Comparison of ENCODE assay signal across 13 cellular contexts in the genomic region with DNA sequence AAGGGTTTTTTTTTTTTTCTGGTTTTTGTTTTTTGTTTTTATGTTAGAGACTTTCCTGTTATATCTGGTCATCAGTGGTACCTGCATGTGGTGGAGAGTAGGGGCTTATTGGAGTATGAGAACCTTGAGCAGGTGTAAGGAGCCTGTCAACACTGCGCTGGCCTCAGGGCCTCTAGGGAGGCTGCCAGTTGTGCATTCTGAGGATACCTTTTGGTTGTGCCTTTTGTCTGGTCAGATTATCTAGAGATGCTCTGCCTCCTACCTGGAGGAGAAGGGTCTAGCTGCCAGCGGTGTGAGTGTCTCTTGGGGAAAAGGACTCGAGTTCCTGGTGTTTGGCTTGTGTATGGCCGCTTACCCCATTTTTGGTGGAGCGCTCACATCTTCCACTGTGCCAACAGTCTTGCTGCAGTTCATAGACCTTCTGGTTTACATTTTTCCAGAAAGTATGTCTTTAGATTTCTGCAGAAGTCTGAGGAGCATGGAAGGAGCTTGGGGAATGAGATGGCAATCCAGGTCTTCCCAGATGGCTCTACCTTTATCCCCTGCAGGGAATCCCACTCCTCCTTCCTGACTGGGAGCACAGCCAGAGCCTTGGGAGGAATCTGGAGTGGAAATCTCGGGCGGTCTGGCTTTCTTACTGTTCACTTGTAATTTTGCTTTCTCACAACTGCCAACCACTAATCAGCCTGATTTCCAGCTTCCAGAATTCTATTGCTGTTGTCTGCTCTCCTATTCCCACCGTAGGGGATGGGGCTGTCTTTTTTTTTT. TPM values are rescaled to one million over a fixed set of nuclear protein-coding genes. Genes with fewer than 3 reads are reported as not detected.
DNase-seq lines count a peak whose midpoint lies in the region; ATAC-seq, FAIRE-seq and TF ChIP-seq lines count a peak whose summit lies in the region.
"Had no signal": no experiment of that assay in that cellular context is flagged by ENCODE, and none has a peak within 500 bp of the region (broad histone marks: within the 10 kb centered on the region; RNA-seq: fewer than 3 reads in every experiment).

No MANE protein-coding gene starts in this region.

- in situ Hi-C loops in GM23248 (cut with MboI) = no loop called here

- H4K20me1 ChIP-seq in GM23248 (ENCODE audit: insufficient read depth) = no peaks in the 10 kb centered on the region

- H3K36me3 ChIP-seq in GM23248 (ENCODE audit: low read depth) = peaks cover 14% of the 10 kb centered on the region

- H3K9me3 Mint-ChIP-seq in activated naive CD8-positive, alpha-beta T cell (ENCODE audit: low read depth) = no peaks in the 10 kb centered on the region

- TF ChIP-seq RAD21 in A549 (conservative IDR thresholded peaks at IDR 0.05 in 1 of 2, IDR thresholded peaks at IDR 0.05 in 1 of 2) = no peak

- H3F3A ChIP-seq in GM23248 (ENCODE audit: insufficient read depth) = peaks cover 17% of the 10 kb centered on the region

- H3K4me3 Mint-ChIP-seq in activated naive CD8-positive, alpha-beta T cell = peak overlapping the region; percentile 12

- H3K4me2 ChIP-seq in A549 = peak overlapping the region; percentile 65; the same call in 1 of the 3 replicates
- H3K4me2 ChIP-seq in GM23248 (ENCODE audit: unreplicated experiment) = peak overlapping the region; percentile 56
- H3K4me2 ChIP-seq: BLaER1 treated with 17β-estradiol and CSF1 and Interleukin-3, amounts not matched to agents 10 nM and 100 nM had no signal

- H3K27me3 Mint-ChIP-seq in activated naive CD8-positive, alpha-beta T cell = no peaks in the 10 kb centered on the region

- peaks cover 59% of the 10 kb centered on the region for H3K4me1 Mint-ChIP-seq in activated naive CD8-positive, alpha-beta T cell (ENCODE audit: low read depth)

- 92% methylated on average over 8 of the region's 8 CpGs for WGBS in A549 (ENCODE audit: missing lambda C conversion rate)
- WGBS in GM23248 (ENCODE audit: low coverage in 1 of 2, low lambda C conversion rate in 2 of 2, missing lambda C conversion rate in 2 of 2), 2 experiments = 75 to 76% methylated on average over 8 of the region's 8 CpGs

- H3K27me3 ChIP-seq in GM23248 (replicated peaks; ENCODE audit: insufficient read depth) (no peaks in the 10 kb centered on the region), layer of hippocampus (ENCODE audit: control insufficient read depth, insufficient read depth, low read length) (no peaks in the 10 kb centered on the region)
- H3K27me3 ChIP-seq: BLaER1 treated with 17β-estradiol and CSF1 and Interleukin-3, amounts not matched to agents 10 nM and 100 nM had no signal

- H3K36me3 Mint-ChIP-seq in activated naive CD8-positive, alpha-beta T cell = peaks cover 7% of the 10 kb centered on the region

- no peaks in the 10 kb centered on the region for H3K9me3 ChIP-seq in A549
- no peaks in the 10 kb centered on the region for H3K9me3 ChIP-seq in GM23248 (ENCODE audit: low read depth)

- TF ChIP-seq CTCF in A549 (IDR thresholded peaks at IDR 0.05) = no peak

- FAIRE-seq in A549 (lab: Jason Lieb, UNC) (no peak), H54 (lab: Jason Lieb, UNC) (no peak)
- FAIRE-seq: islet of Langerhans had no signal

- POLR2A ChIA-PET in A549 (lab: Yijun Ruan, JAX) = no interaction called here

- H3K9me2 ChIP-seq in GM23248 (ENCODE audit: insufficient read depth) = no peaks in the 10 kb centered on the region

- H2AFZ ChIP-seq in GM23248 = no peak overlapping the region

- TF ChIP-seq POLR2A in A549 (IDR thresholded peaks at IDR 0.05; ENCODE audit: low read length) = no peak
- no peak for TF ChIP-seq POLR2A in H54 (IDR thresholded peaks at IDR 0.05; ENCODE audit: low read depth, low read length)

- DNase-seq in A549 (ENCODE audit: low read depth in 1 of 2, low spot score in 1 of 2) = no peak
- no peak for DNase-seq in GM23248
- DNase-seq in stimulated activated CD4-positive, alpha-beta T cell treated with anti-CD3 and anti-CD28 coated beads, Interleukin-12 subunit alpha, Interleukin-12 subunit beta, amount 100 ng/mL, for 4 hours = no peak
- DNase-seq in NCI-H1930 (lab: John Stamatoyannopoulos, UW) = no peak
- no peak for DNase-seq in H54 (ENCODE audit: insufficient read length, low spot score)
- DNase-seq: effector CD8-positive, alpha-beta T cell; NCI-H1436; stimulated activated CD4-positive, alpha-beta T cell treated with anti-CD3 and anti-CD28 coated beads, Interleukin-2, amount 100 ng/mL, for 48 hours had no signal

- H3K9ac ChIP-seq in GM23248 = no peak overlapping the region
- H3K9ac ChIP-seq: BLaER1 treated with 17β-estradiol and CSF1 and Interleukin-3, amounts not matched to agents 10 nM and 100 nM had no signal

- TF ChIP-seq EP300 in A549 (IDR thresholded peaks at IDR 0.05) = no peak

- CTCF ChIA-PET in A549 (lab: Yijun Ruan, JAX) = interaction anchor here (0.8 to 14.1 kb wide), 9 partner anchors 12 to 98 kb away, joined by 3 to 171 read pairs (median 4); no protein-coding TSS in a partner anchor

- H3K27ac Mint-ChIP-seq in activated naive CD8-positive, alpha-beta T cell = peak overlapping the region; percentile 85

- H3K4me3 ChIP-seq in A549 = no peak overlapping the region
- no peak overlapping the region for H3K4me3 ChIP-seq in GM23248
- H3K4me3 ChIP-seq: BLaER1 treated with 17β-estradiol and CSF1 and Interleukin-3, amounts not matched to agents 10 nM and 100 nM had no signal

- H3K27ac ChIP-seq in A549 = peak overlapping the region; percentile 63 to 87; a peak in 5 of 6 replicates
- H3K27ac ChIP-seq in GM23248 = peak overlapping the region; percentile 80; the same call in 1 of the 2 replicates
- peak overlapping the region; percentile 48 for H3K27ac ChIP-seq in layer of hippocampus (ENCODE audit: low read depth, low read length)
- H3K27ac ChIP-seq: BLaER1 treated with 17β-estradiol and CSF1 and Interleukin-3, amounts not matched to agents 10 nM and 100 nM had no signal

- H3K4me1 ChIP-seq in A549 (peaks cover 60% of the 10 kb centered on the region), GM23248 (ENCODE audit: insufficient read depth) (peaks cover 44% of the 10 kb centered on the region)

- peaks cover 96% of the 10 kb centered on the region for H3K79me2 ChIP-seq in GM23248 (ENCODE audit: insufficient read depth)

- ATAC-seq in A549 (no peak), GM19455 (IDR thresholded peaks at IDR 0.05; ENCODE audit: unreplicated experiment) (no peak)

TF ChIP-seq in A549, 52 proteins besides CTCF, POLR2A, EP300 and RAD21:
- TF ChIP-seq, protein P1, sequence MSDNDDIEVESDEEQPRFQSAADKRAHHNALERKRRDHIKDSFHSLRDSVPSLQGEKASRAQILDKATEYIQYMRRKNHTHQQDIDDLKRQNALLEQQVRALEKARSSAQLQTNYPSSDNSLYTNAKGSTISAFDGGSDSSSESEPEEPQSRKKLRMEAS (IDR thresholded peaks at IDR 0.05) = no peak
- TF ChIP-seq, protein P2, sequence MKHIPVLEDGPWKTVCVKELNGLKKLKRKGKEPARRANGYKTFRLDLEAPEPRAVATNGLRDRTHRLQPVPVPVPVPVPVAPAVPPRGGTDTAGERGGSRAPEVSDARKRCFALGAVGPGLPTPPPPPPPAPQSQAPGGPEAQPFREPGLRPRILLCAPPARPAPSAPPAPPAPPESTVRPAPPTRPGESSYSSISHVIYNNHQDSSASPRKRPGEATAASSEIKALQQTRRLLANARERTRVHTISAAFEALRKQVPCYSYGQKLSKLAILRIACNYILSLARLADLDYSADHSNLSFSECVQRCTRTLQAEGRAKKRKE (CRISPR knock-in tag; IDR thresholded peaks at IDR 0.05; ENCODE audit: low read depth) = no peak
- no peak for TF ChIP-seq KDM1A (IDR thresholded peaks at IDR 0.05; ENCODE audit: low read depth)
- TF ChIP-seq, protein P3, sequence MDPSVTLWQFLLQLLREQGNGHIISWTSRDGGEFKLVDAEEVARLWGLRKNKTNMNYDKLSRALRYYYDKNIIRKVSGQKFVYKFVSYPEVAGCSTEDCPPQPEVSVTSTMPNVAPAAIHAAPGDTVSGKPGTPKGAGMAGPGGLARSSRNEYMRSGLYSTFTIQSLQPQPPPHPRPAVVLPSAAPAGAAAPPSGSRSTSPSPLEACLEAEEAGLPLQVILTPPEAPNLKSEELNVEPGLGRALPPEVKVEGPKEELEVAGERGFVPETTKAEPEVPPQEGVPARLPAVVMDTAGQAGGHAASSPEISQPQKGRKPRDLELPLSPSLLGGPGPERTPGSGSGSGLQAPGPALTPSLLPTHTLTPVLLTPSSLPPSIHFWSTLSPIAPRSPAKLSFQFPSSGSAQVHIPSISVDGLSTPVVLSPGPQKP (IDR thresholded peaks at IDR 0.05; ENCODE audit: low read depth, low read length) = no peak
- TF ChIP-seq FOXS1 (CRISPR knock-in tag; IDR thresholded peaks at IDR 0.05) = no peak
- TF ChIP-seq EHF (CRISPR knock-in tag; IDR thresholded peaks at IDR 0.05) = no peak
- no peak for TF ChIP-seq CHD2 (IDR thresholded peaks at IDR 0.05; ENCODE audit: low read length, partially characterized antibody)
- no peak for TF ChIP-seq HDAC2 (IDR thresholded peaks at IDR 0.05)
- TF ChIP-seq ZNF302 (CRISPR knock-in tag; IDR thresholded peaks at IDR 0.05) = no peak
- no peak for TF ChIP-seq HOXB5 (CRISPR knock-in tag; IDR thresholded peaks at IDR 0.05)
- TF ChIP-seq RNF2 (IDR thresholded peaks at IDR 0.05; ENCODE audit: borderline replicate concordance, low read depth) = no peak
- no peak for TF ChIP-seq HEYL (CRISPR knock-in tag; IDR thresholded peaks at IDR 0.05)
- TF ChIP-seq CHD4 (IDR thresholded peaks at IDR 0.05; ENCODE audit: borderline replicate concordance) = no peak
- no peak for TF ChIP-seq CEBPB (IDR thresholded peaks at IDR 0.05)
- no peak for TF ChIP-seq RCOR1 (IDR thresholded peaks at IDR 0.05; ENCODE audit: low read depth, low read length)

RNA-seq across cellular contexts. Expression of a gene that starts 49.9 kb away (rescaled TPM):
- polyA plus RNA-seq in A549 (2011; rRNA removed) = 21.8 and 23.2 TPM in 2 replicates
- polyA plus RNA-seq in A549 (2012; cell fraction: cytosol; rRNA removed) = 17.7 and 21.9 TPM in 2 replicates
- 22.1 and 27.5 TPM in 2 replicates for polyA plus RNA-seq in A549 (2012; cell fraction: nucleus; rRNA removed)
- 24.3 to 26.7 TPM (median 25.6 TPM) in 3 replicates for polyA plus RNA-seq in A549 (2017; fragmentation: RNase III; extraction: RNeasy Plus Mini Kit Qiagen cat#74134 plus additional on column Dnase treatment)
- 15.7 and 16.0 TPM in 2 replicates for polyA minus RNA-seq in A549 (2011; rRNA and poly(A)+ RNA removed)
- 22.8 and 27.9 TPM in 2 replicates for total RNA-seq in GM23248 (2014; rRNA removed; shearing (Covaris generic))
- polyA plus RNA-seq in GM23248 (2016; fragmentation: Nextera tagmentation; extraction: Ambion mirVana) = 18.8 and 18.9 TPM in 2 replicates
